Comparison of ENCODE assay signal across 8 cellular contexts in the genomic region with DNA sequence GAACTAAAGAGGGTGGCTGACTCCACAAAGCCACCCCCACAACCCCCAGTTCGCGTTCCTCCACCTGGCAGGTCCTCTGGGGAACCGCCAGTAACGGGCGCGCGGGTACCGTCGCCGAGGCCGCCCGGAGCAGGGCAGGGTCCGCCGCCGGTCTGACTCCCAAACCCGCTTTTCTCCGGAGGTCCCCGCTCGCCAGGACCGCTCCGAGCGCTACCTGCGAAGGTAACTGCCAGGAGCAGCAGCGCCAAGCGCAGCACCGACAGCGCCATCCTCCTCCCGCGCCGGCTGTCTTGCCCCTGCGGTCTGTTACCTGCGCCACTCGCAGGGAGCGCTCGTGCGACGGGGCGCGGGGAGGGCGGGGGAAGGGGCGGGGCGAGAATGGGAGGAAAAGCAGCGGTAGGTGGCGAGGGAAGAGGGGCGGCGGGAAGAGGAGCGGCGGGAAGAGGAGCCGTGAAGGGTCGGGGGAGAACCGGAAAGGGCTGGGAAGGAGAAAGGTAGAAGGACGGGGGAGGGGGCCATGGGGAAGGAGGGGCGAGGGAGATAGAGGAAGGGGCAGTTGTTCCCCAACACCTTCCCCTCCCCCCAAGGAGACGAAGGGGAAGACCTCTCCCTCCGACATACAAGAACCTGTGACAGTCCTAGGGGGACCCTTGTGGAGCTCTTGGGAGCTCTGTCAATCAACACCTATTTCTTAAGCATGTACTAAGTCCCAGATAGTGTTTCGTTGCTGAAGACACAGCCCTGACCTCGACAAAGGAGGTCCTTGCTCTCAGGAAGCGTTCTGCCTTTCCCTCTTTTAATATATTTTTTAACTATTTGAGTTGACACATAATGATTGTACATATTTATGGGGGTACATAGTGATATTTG. TPM values are rescaled to one million over a fixed set of nuclear protein-coding genes. Genes with fewer than 3 reads are reported as not detected.
DNase-seq lines count a peak whose midpoint lies in the region; ATAC-seq and FAIRE-seq lines count a peak whose summit lies in the region.

A gene with protein sequence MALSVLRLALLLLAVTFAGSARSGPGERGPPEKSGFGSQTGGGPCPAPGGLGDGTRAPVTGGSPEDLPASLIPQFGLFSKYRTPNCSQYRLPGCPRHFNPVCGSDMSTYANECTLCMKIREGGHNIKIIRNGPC (minus strand): TSS at position 308 of the 870 bp plus-strand sequence. CDS start 39 bp downstream, at position 269.

- peak within 1 kb of the TSS; percentile 64 for H3K4me3 ChIP-seq in NT2/D1 (ENCODE audit: insufficient read length, low read depth)
- peak within 1 kb of the TSS; percentile 20 to 66 for H3K4me3 ChIP-seq in small intestine (ENCODE audit: low read depth in 1 of 2, low read length in 2 of 2)

- H3K27me3 ChIP-seq in NT2/D1 (ENCODE audit: insufficient read depth, insufficient read length) (peaks cover 16% of the 10 kb centered on the region), small intestine (ENCODE audit: control insufficient read depth in 2 of 2, insufficient read depth in 2 of 2, low read length in 2 of 2) (peaks cover 0 to 3% of the 10 kb centered on the region in 2 donors)

- H3K9me3 ChIP-seq in NT2/D1 (ENCODE audit: insufficient read depth, low read length) (no peaks in the 10 kb centered on the region), small intestine (ENCODE audit: control insufficient read depth, low read depth) (no peaks in the 10 kb centered on the region)

- no peak within 1 kb of the TSS for H3K27ac ChIP-seq in small intestine (ENCODE audit: low read depth in 1 of 2, low read length in 1 of 2)

- H3K4me1 ChIP-seq in NT2/D1 (ENCODE audit: insufficient read depth, insufficient read length) (peaks cover 2% of the 10 kb centered on the region), small intestine (ENCODE audit: control insufficient read depth in 2 of 2, insufficient read depth in 1 of 2, low read depth in 1 of 2, low read length in 1 of 2) (peaks cover 0 to 2% of the 10 kb centered on the region in 2 donors)

- intact Hi-C loops in left cardiac atrium (cut with DNase I) = no loop called here

- H3K9ac ChIP-seq in NT2/D1 (ENCODE audit: insufficient read length, low read depth) = peak within 1 kb of the TSS; percentile 70

- WGBS in small intestine, 3 donors = 1 to 3% (median 2%) methylated on average over 38 to 58 of the region's 58 CpGs

- no peak for FAIRE-seq in small intestine (lab: Jason Lieb, UNC)

- DNase-seq in ELF-1 (ENCODE audit: low read depth, low spot score) (peak; percentile 73), NT2/D1 (ENCODE audit: low read depth, low spot score) (peak; percentile 49), left cardiac atrium (no peak), small intestine (peak; percentile 54), OCI-M1 (lab: John Stamatoyannopoulos, UW) (no peak)
- peak; percentile 54 for DNase-seq in activated T-helper 9 cell treated with anti-CD3 and anti-CD28 coated beads, Interleukin-2, amount 50 U/mL, for 16 hours (ENCODE audit: low read depth)

- ATAC-seq in HG02759 (IDR thresholded peaks at IDR 0.05; ENCODE audit: unreplicated experiment) = peak; percentile 59
- ATAC-seq in left cardiac atrium = peak; percentile 63 to 77
- ATAC-seq in HG03342 (IDR thresholded peaks at IDR 0.05; ENCODE audit: unreplicated experiment) = no peak

- no peaks in the 10 kb centered on the region for H3K36me3 ChIP-seq in NT2/D1 (ENCODE audit: insufficient read depth, insufficient read length, low read length)
- H3K36me3 ChIP-seq in small intestine (ENCODE audit: control insufficient read depth in 2 of 2, insufficient read depth in 2 of 2, low read length in 2 of 2) = no peaks in the 10 kb centered on the region

RNA-seq across cellular contexts. Expression of the gene that starts here (rescaled TPM):
- total RNA-seq in left cardiac atrium = 1 to 10 TPM in 1 of 2 donors, under 1 TPM in 1; 0.47 to 3.2 TPM
- 1 to 10 TPM in 1 of 3 donors, under 1 TPM in 1, not detected in 1; 0.51 to 7.0 TPM for polyA plus RNA-seq in small intestine

Comparison
In these comparisons a context has a peak if more than half of its experiments do, and no peak if none do; other contexts are left out.
1. DNase-seq: peak in ELF-1 (single experiment), NT2/D1 (single experiment), activated T-helper 9 cell treated with anti-CD3 and anti-CD28 coated beads, Interleukin-2, amount 50 U/mL, for 16 hours (single experiment) and small intestine (single experiment); none in left cardiac atrium (single experiment) and OCI-M1 (single experiment).